Comparison of ENCODE assay signal across 22 cellular contexts in the genomic region with DNA sequence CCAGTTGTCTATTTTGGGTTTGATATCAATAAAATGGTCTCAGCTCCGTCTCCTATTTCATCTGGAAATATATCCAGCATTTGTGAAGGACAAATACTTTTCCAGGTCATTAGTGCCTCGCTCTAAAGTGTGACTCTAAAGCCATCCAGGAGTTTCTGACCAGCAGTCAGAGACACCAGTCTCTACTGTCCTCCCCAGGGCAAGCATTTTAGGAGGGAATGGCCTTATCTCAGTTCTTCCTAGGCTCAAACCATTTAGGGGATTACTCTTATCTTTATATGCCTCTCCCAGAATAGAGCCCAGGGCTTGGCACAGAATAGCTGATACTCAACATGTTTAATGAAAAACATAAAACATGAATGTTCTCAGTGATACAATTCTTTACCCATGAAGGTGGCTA.
"Had no signal": no experiment of that assay in that cellular context is flagged by ENCODE, and none has a peak within 500 bp of the region (broad histone marks: within the 10 kb centered on the region; RNA-seq: fewer than 3 reads in every experiment).

No MANE protein-coding gene starts in this region.

- H3K9me3 ChIP-seq: pancreas, prostate gland, right lobe of liver, tibial nerve, vagina had no signal

- H3K27me3 ChIP-seq: hepatocyte, right lobe of liver, tibial nerve, vagina had no signal

- H2AFZ ChIP-seq: hepatocyte had no signal

- DNase-seq: islet precursor cell; naive thymus-derived CD8-positive, alpha-beta T cell; nucleus accumbens; pancreas; posterior cingulate gyrus; retina; right lobe of liver; stimulated activated CD4-positive, alpha-beta T cell treated with anti-CD3 and anti-CD28 coated beads, Interleukin-1b, Interleukin-23, amount 100 ng/mL, for 48 hours; stimulated activated CD4-positive, alpha-beta T cell treated with anti-CD3 and anti-CD28 coated beads, Interleukin-2, amount 100 ng/mL, for 48 hours; stimulated activated CD4-positive, alpha-beta T cell treated with anti-CD3 and anti-CD28 coated beads, Interleukin-4, amount 100 ng/mL, for 4 hours; stimulated activated CD8-positive, alpha-beta memory T cell treated with anti-CD3 and anti-CD28 coated beads, Interleukin-4, amount 100 ng/mL, for 48 hours; stimulated activated naive CD4-positive, alpha-beta T cell treated with Interleukin-2 at 50 U/mL for 16 hours; stimulated activated naive CD8-positive, alpha-beta T cell treated with anti-CD3 and anti-CD28 coated beads, Interleukin-15, amount 100 ng/mL, for 72 hours; substantia nigra had no signal

- H3K4me1 ChIP-seq: pancreas, prostate gland, right lobe of liver, tibial nerve, vagina had no signal

- H3K4me2 ChIP-seq: hepatocyte, smooth muscle cell had no signal

- H3K4me3 ChIP-seq: hepatocyte, lung, pancreas, prostate gland, right lobe of liver, smooth muscle cell, tibial nerve, vagina had no signal

- H3K79me2 ChIP-seq: hepatocyte had no signal

- H3K36me3 ChIP-seq: pancreas, prostate gland, right lobe of liver, tibial nerve, vagina had no signal

- ATAC-seq: left lobe of liver; naive thymus-derived CD8-positive, alpha-beta T cell; pancreas; right lobe of liver; stimulated activated memory B cell treated with anti-CD40 and anti-IgM and Interleukin-4, amounts not matched to agents 10 μg/mL and 1 μg/mL and 100 μg/mL, for 72 hours; stimulated activated naive CD8-positive, alpha-beta T cell treated with anti-CD3 and anti-CD28 coated beads, Interleukin-15, amount 100 ng/mL, for 72 hours had no signal

- H3K27ac ChIP-seq: hepatocyte, pancreas, prostate gland, right lobe of liver, tibial nerve, vagina had no signal
